ENCODE assay signal across 1 cellular context in genomic region chr17:7403902-7404736, GRCh38.
TF ChIP-seq lines count a peak whose summit lies in the region.

TMEM256 (minus strand) TSS chr17:7404097; CDS start chr17:7404084, 13 bp downstream.

TF ChIP-seq in GM23338, 12 proteins besides CTCF, POLR2A, EP300 and RAD21:
- TF ChIP-seq ZNF331 (CRISPR knock-in tag; IDR thresholded peaks at IDR 0.05; ENCODE audit: low read depth) (no peak), POLR2AphosphoS5 (IDR thresholded peaks at IDR 0.05; ENCODE audit: low read depth) (peak; percentile 92), STAT1 (IDR thresholded peaks at IDR 0.05; ENCODE audit: unreplicated experiment) (no peak), ZNF462 (CRISPR knock-in tag; IDR thresholded peaks at IDR 0.05) (no peak), EZH2phosphoT487 (IDR thresholded peaks at IDR 0.05; ENCODE audit: unreplicated experiment) (no peak), EZH2 (IDR thresholded peaks at IDR 0.05; ENCODE audit: low read depth, unreplicated experiment) (no peak), NANOG (IDR thresholded peaks at IDR 0.05; ENCODE audit: borderline replicate concordance) (no peak), JUNB (IDR thresholded peaks at IDR 0.05; ENCODE audit: unreplicated experiment) (no peak), REST (IDR thresholded peaks at IDR 0.05; ENCODE audit: unreplicated experiment) (no peak), ETS1 (IDR thresholded peaks at IDR 0.05) (no peak), CREB1 (CRISPR knock-in tag; IDR thresholded peaks at IDR 0.05; ENCODE audit: low read depth) (peak; percentile 70), ZNF114 (CRISPR knock-in tag; IDR thresholded peaks at IDR 0.05) (no peak)
